9 cellular contexts compared by ENCODE assay signal in the genomic region with DNA sequence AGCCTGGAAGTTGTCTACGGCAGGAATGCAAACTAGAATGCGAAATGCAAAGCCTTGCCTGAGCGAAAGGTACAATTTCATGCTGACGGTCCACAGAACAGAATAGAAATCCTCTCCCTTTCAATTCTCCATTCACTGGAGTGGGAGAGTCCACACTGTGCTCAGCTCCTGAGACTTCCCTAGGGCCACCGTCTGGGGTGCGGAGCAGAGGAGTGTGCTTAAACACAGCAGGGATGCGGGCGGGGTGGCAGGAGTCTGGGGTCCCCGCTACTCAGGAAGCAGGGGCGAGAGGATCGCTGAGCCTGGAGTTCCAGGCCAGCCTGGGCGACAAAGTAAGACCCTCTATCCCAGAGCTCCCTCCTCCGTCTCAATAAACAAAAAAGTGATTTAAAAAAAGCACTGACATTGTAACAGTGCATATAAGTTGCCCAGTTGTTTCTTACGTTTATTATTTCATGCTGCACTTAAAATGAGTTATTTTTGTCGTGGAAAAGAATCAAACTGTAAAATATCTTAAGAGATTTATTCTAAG. TPM values are rescaled to one million over a fixed set of nuclear protein-coding genes. Genes with fewer than 3 reads are reported as not detected.
DNase-seq lines count a peak whose midpoint lies in the region; ATAC-seq and TF ChIP-seq lines count a peak whose summit lies in the region.
"Had no signal": no experiment of that assay in that cellular context is flagged by ENCODE, and none has a peak within 500 bp of the region (broad histone marks: within the 10 kb centered on the region; RNA-seq: fewer than 3 reads in every experiment).

No MANE protein-coding gene starts in this region.

- H3K36me3 ChIP-seq in A673 (ENCODE audit: insufficient read depth, low read length, poor library complexity, severe bottlenecking) = no peaks in the 10 kb centered on the region
- no peaks in the 10 kb centered on the region for H3K36me3 ChIP-seq in right atrium auricular region

- no peaks in the 10 kb centered on the region for H3K27me3 ChIP-seq in A673 (replicated peaks; ENCODE audit: insufficient read depth, low read depth, low read length, poor library complexity)
- no peaks in the 10 kb centered on the region for H3K27me3 ChIP-seq in right atrium auricular region

- no TSS peak for BruUV-seq in A673 (replicated peaks; lab: Mats Ljungman, UMichigan)

- intact Hi-C loops in A673 (cut with micrococcal nuclease; ENCODE audit: unreplicated experiment) (no loop called here), sciatic nerve (cut with DNase I) (no loop called here)

- POLR2A ChIA-PET in A673 (lab: Charles Lee; ENCODE audit: low non-redundant PET) = no interaction called here

- H3K4me1 ChIP-seq in A673 (ENCODE audit: insufficient read depth, low read length, poor library complexity, severe bottlenecking) = no peaks in the 10 kb centered on the region
- peaks cover 0 to 11% of the 10 kb centered on the region in 2 donors for H3K4me1 ChIP-seq in right atrium auricular region

- CTCF ChIA-PET in A673 (lab: Charles Lee) = no interaction called here

- ATAC-seq in GM18858 (IDR thresholded peaks at IDR 0.05; ENCODE audit: unreplicated experiment) (peak; percentile 12), HG03432 (IDR thresholded peaks at IDR 0.05; ENCODE audit: unreplicated experiment) (peak; percentile 21), sciatic nerve (peak; percentile 53), HG02610 (IDR thresholded peaks at IDR 0.05; ENCODE audit: unreplicated experiment) (no peak)

- TF ChIP-seq CTCF in A673 (conservative IDR thresholded peaks at IDR 0.05; ENCODE audit: low read depth, low read length) (no peak), right atrium auricular region (IDR thresholded peaks at IDR 0.05) (no peak)

- H3K27ac ChIP-seq in A673 (ENCODE audit: low read depth, low read length, poor library complexity, severe bottlenecking) (peak overlapping the region; percentile 52), right atrium auricular region (peak overlapping the region; percentile 76 to 79)

- DNase-seq in A673 (ENCODE audit: low spot score) = peak; percentile 17
- DNase-seq in activated naive CD4-positive, alpha-beta T cell treated with anti-CD3 and anti-CD28 coated beads, Interleukin-2, amount 50 U/mL, for 16 hours = peak; percentile 15
- no peak for DNase-seq in right atrium auricular region (ENCODE audit: low spot score)
- DNase-seq in sciatic nerve (ENCODE audit: low spot score) = no peak
- no peak for DNase-seq in Kasumi-1 (lab: John Stamatoyannopoulos, UW)

- H3K4me3 ChIP-seq in A673 (ENCODE audit: low read depth, low read length, poor library complexity, severe bottlenecking) = peak overlapping the region; percentile 52
- H3K4me3 ChIP-seq in right atrium auricular region = peak overlapping the region; percentile 60 to 77

- H3K9me3 ChIP-seq in A673 (ENCODE audit: low read depth, low read length, poor library complexity, severe bottlenecking) (peaks cover 33% of the 10 kb centered on the region), right atrium auricular region (no peaks in the 10 kb centered on the region)

RNA-seq across cellular contexts. Expression of a gene that starts 0.6 kb away (rescaled TPM):
- 6.4 and 6.6 TPM in 2 replicates for total RNA-seq in A673 (2021)
- 1 to 10 TPM; 3.9 to 5.5 TPM for total RNA-seq in right atrium auricular region
- total RNA-seq in sciatic nerve = 10.7 TPM

RNA-seq across cellular contexts. Expression of a gene that starts 40.1 kb away (rescaled TPM):
- total RNA-seq in A673 (2021) (3.4 and 4.6 TPM in 2 replicates), right atrium auricular region (1 to 10 TPM in 1 of 2 donors, under 1 TPM in 1; 0.74 to 1.3 TPM), sciatic nerve (4.8 TPM)

RNA-seq across cellular contexts. Expression of a gene that starts 50.4 kb away (rescaled TPM):
- total RNA-seq in A673 (2021) (not detected in 2 replicates), right atrium auricular region (not detected), sciatic nerve (not detected)
- total RNA-seq: myocyte had no signal

Comparison
In these comparisons a context has a peak if more than half of its experiments do, and no peak if none do; other contexts are left out.
1. DNase-seq: peak in A673 (single experiment) and activated naive CD4-positive, alpha-beta T cell treated with anti-CD3 and anti-CD28 coated beads, Interleukin-2, amount 50 U/mL, for 16 hours (single experiment); none in right atrium auricular region (single experiment), sciatic nerve (single experiment) and Kasumi-1 (0 of 2).